ENCODE assay signal across 28 cellular contexts in the genomic region with DNA sequence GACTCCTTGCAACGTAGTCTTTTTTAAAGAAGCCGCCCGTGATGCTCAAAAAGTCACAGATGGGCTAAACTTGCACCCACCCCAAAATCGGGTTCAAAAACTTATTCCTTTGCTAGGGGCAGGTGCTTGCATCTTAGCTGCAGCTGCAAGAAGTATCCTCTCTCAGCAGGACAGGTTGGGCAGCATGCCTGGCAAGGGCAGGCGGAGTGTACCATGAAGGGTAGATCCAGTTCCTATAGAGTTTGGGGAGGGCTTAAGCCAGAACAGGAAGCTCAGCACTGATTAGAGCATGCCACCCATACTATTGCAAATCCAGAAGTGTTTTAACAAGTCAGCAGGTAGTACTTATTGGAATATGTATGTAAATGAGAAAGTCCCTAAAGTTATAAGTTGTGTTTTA.
"Had no signal": no experiment of that assay in that cellular context is flagged by ENCODE, and none has a peak within 500 bp of the region (broad histone marks: within the 10 kb centered on the region; RNA-seq: fewer than 3 reads in every experiment).

No MANE protein-coding gene starts in this region.

- H3K27me3 ChIP-seq: gastrocnemius medialis, neutrophil, ovary, sigmoid colon, vagina had no signal

- H3K4me1 ChIP-seq: gastrocnemius medialis, left ventricle myocardium inferior, sigmoid colon, vagina had no signal

- H3K9me3 ChIP-seq: gastrocnemius medialis, neutrophil, ovary, thoracic aorta, vagina had no signal

- H3K27ac ChIP-seq: gastrocnemius medialis, left ventricle myocardium inferior, neutrophil, ovary, sigmoid colon, thoracic aorta, vagina, WERI-Rb-1 had no signal

- H3K9me3 Mint-ChIP-seq: activated CD4-positive, alpha-beta T cell treated with anti-CD3 and anti-CD28 coated beads, Interleukin-2, amount 10 ng/mL, durations not matched to agents 24 days and 14 days; activated naive CD4-positive, alpha-beta T cell treated with anti-CD3 and anti-CD28 coated beads, Interleukin-2, amount 50 U/mL, for 24 hours; central memory CD8-positive, alpha-beta T cell; nephron progenitor cell; stimulated activated effector memory CD8-positive, alpha-beta T cell treated with anti-CD3 and anti-CD28 coated beads, Interleukin-12 subunit alpha, Interleukin-12 subunit beta, amount 100 ng/mL, for 72 hours had no signal

- H3K27me3 Mint-ChIP-seq: activated CD4-positive, alpha-beta T cell treated with anti-CD3 and anti-CD28 coated beads, Interleukin-2, amount 10 ng/mL, durations not matched to agents 24 days and 14 days; activated naive CD4-positive, alpha-beta T cell treated with anti-CD3 and anti-CD28 coated beads, Interleukin-2, amount 50 U/mL, for 24 hours; naive B cell; progenitor cell of endocrine pancreas; stimulated activated naive CD8-positive, alpha-beta T cell treated with anti-CD3 and anti-CD28 coated beads, Interleukin-15, Interleukin-2, amounts not matched to agents 100 ng/mL and 50 ng/mL, for 24 hours had no signal

- ATAC-seq: activated naive CD8-positive, alpha-beta T cell treated with anti-CD3 and anti-CD28 coated beads, Interleukin-2, amount 50 U/mL, for 24 hours; gastrocnemius medialis; stimulated activated effector memory CD8-positive, alpha-beta T cell treated with anti-CD3 and anti-CD28 coated beads, Interleukin-12 subunit alpha, Interleukin-12 subunit beta, amount 100 ng/mL, for 72 hours had no signal

- DNase-seq: activated CD4-positive, alpha-beta memory T cell treated with anti-CD3 and anti-CD28 coated beads for 36 hours; activated CD4-positive, alpha-beta T cell treated with anti-CD3 and anti-CD28 coated beads, Interleukin-2, amount 10 ng/mL, durations not matched to agents 24 days and 14 days; activated CD4-positive, CD25-positive, alpha-beta regulatory T cell treated with anti-CD3 and anti-CD28 coated beads, Interleukin-2, amount 50 U/mL, for 72 hours; activated naive CD8-positive, alpha-beta T cell treated with anti-CD3 and anti-CD28 coated beads, Interleukin-2, amount 50 U/mL, for 24 hours; activated T-cell treated with anti-CD3 and anti-CD28 coated beads, Interleukin-2, amount 50 U/mL, for 48 hours; dermis blood vessel endothelial cell; effector CD4-positive, alpha-beta T cell; gastrocnemius medialis; glutamatergic neuron; left ventricle myocardium inferior; naive B cell; nephron progenitor cell; ovary; retina; sigmoid colon; small intestine; stimulated activated CD4-positive, alpha-beta T cell treated with anti-CD3 and anti-CD28 coated beads, Interleukin-4, amount 100 ng/mL, for 24 hours; WERI-Rb-1 had no signal

- H3K4me3 ChIP-seq: gastrocnemius medialis, left ventricle myocardium inferior, lung, ovary, sigmoid colon, thoracic aorta, vagina had no signal

- H3K4me3 Mint-ChIP-seq: activated CD4-positive, alpha-beta memory T cell treated with anti-CD3 and anti-CD28 coated beads for 36 hours; activated CD4-positive, alpha-beta T cell treated with anti-CD3 and anti-CD28 coated beads, Interleukin-2, amount 10 ng/mL, durations not matched to agents 24 days and 14 days; activated naive CD4-positive, alpha-beta T cell treated with anti-CD3 and anti-CD28 coated beads, Interleukin-2, amount 50 U/mL, for 24 hours; activated naive CD8-positive, alpha-beta T cell treated with anti-CD3 and anti-CD28 coated beads, Interleukin-2, amount 50 U/mL, for 24 hours; central memory CD8-positive, alpha-beta T cell; naive B cell; nephron progenitor cell; stimulated activated effector memory CD8-positive, alpha-beta T cell treated with anti-CD3 and anti-CD28 coated beads, Interleukin-12 subunit alpha, Interleukin-12 subunit beta, amount 100 ng/mL, for 72 hours; stimulated activated naive CD8-positive, alpha-beta T cell treated with anti-CD3 and anti-CD28 coated beads, Interleukin-15, Interleukin-2, amounts not matched to agents 100 ng/mL and 50 ng/mL, for 24 hours had no signal

- H3K36me3 Mint-ChIP-seq: naive B cell; stimulated activated effector memory CD8-positive, alpha-beta T cell treated with anti-CD3 and anti-CD28 coated beads, Interleukin-12 subunit alpha, Interleukin-12 subunit beta, amount 100 ng/mL, for 72 hours had no signal

- H3K36me3 ChIP-seq: gastrocnemius medialis, neutrophil, ovary, sigmoid colon, thoracic aorta, vagina, WERI-Rb-1 had no signal

- H3K4me1 Mint-ChIP-seq: activated naive CD4-positive, alpha-beta T cell treated with anti-CD3 and anti-CD28 coated beads, Interleukin-2, amount 50 U/mL, for 24 hours; central memory CD8-positive, alpha-beta T cell; stimulated activated effector memory CD8-positive, alpha-beta T cell treated with anti-CD3 and anti-CD28 coated beads, Interleukin-12 subunit alpha, Interleukin-12 subunit beta, amount 100 ng/mL, for 72 hours had no signal

- H3K27ac Mint-ChIP-seq: activated CD4-positive, alpha-beta memory T cell treated with anti-CD3 and anti-CD28 coated beads for 36 hours; activated CD4-positive, alpha-beta T cell treated with anti-CD3 and anti-CD28 coated beads, Interleukin-2, amount 10 ng/mL, durations not matched to agents 24 days and 14 days; activated naive CD8-positive, alpha-beta T cell treated with anti-CD3 and anti-CD28 coated beads, Interleukin-2, amount 50 U/mL, for 24 hours; activated T-helper 2 cell treated with anti-CD3 and anti-CD28 coated beads, Interferon-gamma antibody, Interleukin-2, Interleukin-4, amounts not matched to agents 10 μg/mL and 5 μg/mL and 100 μg/mL, durations not matched to agents 14 hours and 24 hours and 36 hours; nephron progenitor cell; progenitor cell of endocrine pancreas; stimulated activated effector memory CD8-positive, alpha-beta T cell treated with anti-CD3 and anti-CD28 coated beads, Interleukin-12 subunit alpha, Interleukin-12 subunit beta, amount 100 ng/mL, for 72 hours; stimulated activated naive CD8-positive, alpha-beta T cell treated with anti-CD3 and anti-CD28 coated beads, Interleukin-15, Interleukin-2, amounts not matched to agents 100 ng/mL and 50 ng/mL, for 24 hours had no signal
